35 cellular contexts compared by ENCODE assay signal in genomic region chr5:976849-977751, GRCh38. TPM values are rescaled to one million over a fixed set of nuclear protein-coding genes. Genes with fewer than 3 reads are reported as not detected.
DNase-seq lines count a peak whose midpoint lies in the region; ATAC-seq, FAIRE-seq and TF ChIP-seq lines count a peak whose summit lies in the region.
"Had no signal": no experiment of that assay in that cellular context is flagged by ENCODE, and none has a peak within 500 bp of the region (broad histone marks: within the 10 kb centered on the region; RNA-seq: fewer than 3 reads in every experiment).

No MANE protein-coding gene starts in this region.

- no peaks in the 10 kb centered on the region for H3K36me3 Mint-ChIP-seq in natural killer cell treated with Interleukin-12 subunit alpha and Interleukin-12 subunit beta and Interleukin-15 and Interleukin-18, amount 100 ng/mL, for 72 hours
- H3K36me3 Mint-ChIP-seq: activated CD4-positive, alpha-beta memory T cell treated with anti-CD3 and anti-CD28 coated beads for 36 hours; activated naive CD4-positive, alpha-beta T cell treated with anti-CD3 and anti-CD28 coated beads, Interleukin-2, amount 50 U/mL, for 24 hours; CD8-positive, alpha-beta memory T cell; mesothelial cell of epicardium had no signal

- H3K4me3 ChIP-seq in heart left ventricle = no peak overlapping the region
- no peak overlapping the region for H3K4me3 ChIP-seq in hepatocyte
- no peak overlapping the region for H3K4me3 ChIP-seq in kidney (ENCODE audit: low read length in 2 of 2)
- no peak overlapping the region for H3K4me3 ChIP-seq in GM23248
- H3K4me3 ChIP-seq: GM12878, thyroid gland had no signal

- intact Hi-C loops in heart left ventricle (cut with DNase I) = no loop called here
- intact Hi-C loops in Right ventricle myocardium inferior (cut with DNase I) = no loop called here
- intact Hi-C loops in kidney (cut with DNase I) = no loop called here

- in situ Hi-C loops in GM23248 (cut with MboI) = no loop called here

- ATAC-seq in heart left ventricle (peak in 2 of 4 donors; percentile 8 to 31), Right ventricle myocardium inferior (no peak), GM18909 (IDR thresholded peaks at IDR 0.05; ENCODE audit: poor library complexity, unreplicated experiment) (no peak)
- peak; percentile 26 to 40 for ATAC-seq in natural killer cell treated with Interleukin-12 subunit alpha and Interleukin-12 subunit beta and Interleukin-15 and Interleukin-18, amount 100 ng/mL, for 72 hours
- ATAC-seq: activated CD4-positive, CD25-positive, alpha-beta regulatory T cell treated with anti-CD3 and anti-CD28 coated beads, Interleukin-2, amount 50 U/mL, for 24 hours; activated T-helper 17 cell treated with anti-CD3 and anti-CD28 coated beads, Interleukin-2, amount 50 U/mL, for 72 hours; GM12878; left cardiac atrium; naive thymus-derived CD4-positive, alpha-beta T cell; PC-3; SK-N-SH treated with all-trans-retinoic acid at 6 μM for 48 hours had no signal

- no peaks in the 10 kb centered on the region for H3K9me3 Mint-ChIP-seq in natural killer cell treated with Interleukin-12 subunit alpha and Interleukin-12 subunit beta and Interleukin-15 and Interleukin-18, amount 100 ng/mL, for 72 hours
- H3K9me3 Mint-ChIP-seq: activated CD4-positive, alpha-beta memory T cell treated with anti-CD3 and anti-CD28 coated beads for 36 hours; activated naive CD4-positive, alpha-beta T cell treated with anti-CD3 and anti-CD28 coated beads, Interleukin-2, amount 50 U/mL, for 24 hours; activated T-helper 17 cell treated with anti-CD3 and anti-CD28 coated beads, Interleukin-2, amount 50 U/mL, for 72 hours; stimulated activated naive CD8-positive, alpha-beta T cell treated with anti-CD3 and anti-CD28 coated beads, Interleukin-15, Interleukin-2, amounts not matched to agents 100 ng/mL and 50 ng/mL, for 24 hours had no signal

- H3K27ac Mint-ChIP-seq in natural killer cell treated with Interleukin-12 subunit alpha and Interleukin-12 subunit beta and Interleukin-15 and Interleukin-18, amount 100 ng/mL, for 72 hours = no peak overlapping the region
- H3K27ac Mint-ChIP-seq: activated CD4-positive, alpha-beta memory T cell treated with anti-CD3 and anti-CD28 coated beads for 36 hours; activated naive CD4-positive, alpha-beta T cell treated with anti-CD3 and anti-CD28 coated beads, Interleukin-2, amount 50 U/mL, for 24 hours; activated T-helper 17 cell treated with anti-CD3 and anti-CD28 coated beads, Interleukin-2, amount 50 U/mL, for 72 hours; B cell; CD8-positive, alpha-beta memory T cell; mesothelial cell of epicardium; stimulated activated naive CD8-positive, alpha-beta T cell treated with anti-CD3 and anti-CD28 coated beads, Interleukin-15, Interleukin-2, amounts not matched to agents 100 ng/mL and 50 ng/mL, for 24 hours; T-helper 1 cell treated with Interleukin-12 subunit alpha and Interleukin-12 subunit beta and Interleukin-4 antibody, amounts not matched to agents 30 μg/mL and 1 μg/mL, for 36 hours had no signal

- H4K20me1 ChIP-seq in hepatocyte (ENCODE audit: insufficient read depth, poor library complexity, severe bottlenecking) (no peaks in the 10 kb centered on the region), GM23248 (ENCODE audit: insufficient read depth) (no peaks in the 10 kb centered on the region)

- no peak for FAIRE-seq in kidney (lab: Jason Lieb, UNC)
- FAIRE-seq: frontal cortex, GM12878, small intestine, TTC549 had no signal

- H3K4me3 Mint-ChIP-seq in natural killer cell treated with Interleukin-12 subunit alpha and Interleukin-12 subunit beta and Interleukin-15 and Interleukin-18, amount 100 ng/mL, for 72 hours = no peak overlapping the region
- H3K4me3 Mint-ChIP-seq: activated CD4-positive, alpha-beta memory T cell treated with anti-CD3 and anti-CD28 coated beads for 36 hours; activated naive CD4-positive, alpha-beta T cell treated with anti-CD3 and anti-CD28 coated beads, Interleukin-2, amount 50 U/mL, for 24 hours; activated T-helper 17 cell treated with anti-CD3 and anti-CD28 coated beads, Interleukin-2, amount 50 U/mL, for 72 hours; B cell; CD8-positive, alpha-beta memory T cell; mesothelial cell of epicardium; naive thymus-derived CD4-positive, alpha-beta T cell; stimulated activated naive CD8-positive, alpha-beta T cell treated with anti-CD3 and anti-CD28 coated beads, Interleukin-15, Interleukin-2, amounts not matched to agents 100 ng/mL and 50 ng/mL, for 24 hours; T-helper 1 cell treated with Interleukin-12 subunit alpha and Interleukin-12 subunit beta and Interleukin-4 antibody, amounts not matched to agents 30 μg/mL and 1 μg/mL, for 36 hours had no signal

- DNase-seq in heart left ventricle (peak in 3 of 5 donors; percentile 11 to 45 (median 21)), Right ventricle myocardium inferior (ENCODE audit: missing footprints) (no peak), hepatocyte (ENCODE audit: low spot score) (peak; percentile 3), ureter (ENCODE audit: low spot score) (peak; percentile 36), kidney (no peak), GM23248 (no peak)
- DNase-seq in natural killer cell treated with Interleukin-12 subunit alpha and Interleukin-12 subunit beta and Interleukin-15 and Interleukin-18, amount 100 ng/mL, for 72 hours (ENCODE audit: low spot score) = no peak
- DNase-seq: activated CD4-positive, alpha-beta memory T cell treated with anti-CD3 and anti-CD28 coated beads for 36 hours; activated CD8-positive, alpha-beta memory T cell treated with anti-CD3 and anti-CD28 coated beads, Interleukin-2, amount 50 U/mL, for 48 hours; amniotic stem cell; brain microvascular endothelial cell; CD8-positive, alpha-beta memory T cell; KG1; left cardiac atrium; naive thymus-derived CD4-positive, alpha-beta T cell; NCI-H1105; NCI-H187 treated with DMSO at 0.1 percent for 48 hours; NCI-H526; occipital lobe; PC-3; small intestine; thyroid gland had no signal

- H3F3A ChIP-seq in GM23248 (ENCODE audit: insufficient read depth) = peaks cover 10% of the 10 kb centered on the region

- H3K27ac ChIP-seq in heart left ventricle = no peak overlapping the region
- no peak overlapping the region for H3K27ac ChIP-seq in hepatocyte
- H3K27ac ChIP-seq in kidney (ENCODE audit: low read depth in 2 of 2, low read length in 2 of 2) = no peak overlapping the region
- H3K27ac ChIP-seq in GM23248 = no peak overlapping the region
- H3K27ac ChIP-seq: brain microvascular endothelial cell, HL-60, thyroid gland had no signal

- H2AFZ ChIP-seq in hepatocyte (no peak overlapping the region), GM23248 (no peak overlapping the region)

- no peaks in the 10 kb centered on the region for H3K79me2 ChIP-seq in hepatocyte
- no peaks in the 10 kb centered on the region for H3K79me2 ChIP-seq in GM23248 (ENCODE audit: insufficient read depth)

- peaks cover 11 to 12% of the 10 kb centered on the region in 2 donors for H3K27me3 Mint-ChIP-seq in natural killer cell treated with Interleukin-12 subunit alpha and Interleukin-12 subunit beta and Interleukin-15 and Interleukin-18, amount 100 ng/mL, for 72 hours
- H3K27me3 Mint-ChIP-seq: stimulated activated naive CD8-positive, alpha-beta T cell treated with anti-CD3 and anti-CD28 coated beads, Interleukin-15, Interleukin-2, amounts not matched to agents 100 ng/mL and 50 ng/mL, for 24 hours had no signal

- no peaks in the 10 kb centered on the region for H3K36me3 ChIP-seq in heart left ventricle
- H3K36me3 ChIP-seq in hepatocyte (replicated peaks; ENCODE audit: insufficient read depth, low read depth) = no peaks in the 10 kb centered on the region
- no peaks in the 10 kb centered on the region for H3K36me3 ChIP-seq in kidney (ENCODE audit: control insufficient read depth in 1 of 2, insufficient read depth in 2 of 2, low read length in 2 of 2)
- no peaks in the 10 kb centered on the region for H3K36me3 ChIP-seq in GM23248 (ENCODE audit: low read depth)
- H3K36me3 ChIP-seq: brain microvascular endothelial cell, thyroid gland had no signal

- peaks cover 0 to 2% of the 10 kb centered on the region in 2 donors for H3K4me1 Mint-ChIP-seq in natural killer cell treated with Interleukin-12 subunit alpha and Interleukin-12 subunit beta and Interleukin-15 and Interleukin-18, amount 100 ng/mL, for 72 hours (ENCODE audit: low read depth in 2 of 2)
- H3K4me1 Mint-ChIP-seq: activated naive CD4-positive, alpha-beta T cell treated with anti-CD3 and anti-CD28 coated beads, Interleukin-2, amount 50 U/mL, for 24 hours; activated T-helper 17 cell treated with anti-CD3 and anti-CD28 coated beads, Interleukin-2, amount 50 U/mL, for 72 hours; B cell; CD8-positive, alpha-beta memory T cell had no signal

- H3K9me2 ChIP-seq in hepatocyte (replicated peaks; ENCODE audit: insufficient read depth) = no peaks in the 10 kb centered on the region
- H3K9me2 ChIP-seq in GM23248 (ENCODE audit: insufficient read depth) = no peaks in the 10 kb centered on the region

- H3K27me3 ChIP-seq in heart left ventricle = no peaks in the 10 kb centered on the region
- H3K27me3 ChIP-seq in hepatocyte = no peaks in the 10 kb centered on the region
- peaks cover 17% of the 10 kb centered on the region for H3K27me3 ChIP-seq in GM23248 (replicated peaks; ENCODE audit: insufficient read depth)
- H3K27me3 ChIP-seq: thyroid gland had no signal

- TF ChIP-seq POLR2A in heart left ventricle (IDR thresholded peaks at IDR 0.05) = no peak

- WGBS in heart left ventricle, 4 donors = 86 to 93% (median 91%) methylated on average over 9 to 29 of the region's 29 CpGs
- 95% methylated on average over 27 of the region's 29 CpGs for WGBS in hepatocyte (ENCODE audit: low lambda C conversion rate, missing lambda C conversion rate)
- 83 to 86% methylated on average over 27 to 28 of the region's 29 CpGs for WGBS in GM23248 (ENCODE audit: low coverage in 1 of 2, low lambda C conversion rate in 2 of 2, missing lambda C conversion rate in 2 of 2), 2 experiments

- H3K4me2 ChIP-seq in hepatocyte (no peak overlapping the region), GM23248 (ENCODE audit: unreplicated experiment) (no peak overlapping the region)

- H3K9ac ChIP-seq in kidney (ENCODE audit: low read length in 2 of 2) (no peak overlapping the region), GM23248 (no peak overlapping the region)

- peaks cover 0 to 3% (median 0%) of the 10 kb centered on the region in 12 donors for H3K9me3 ChIP-seq in heart left ventricle
- no peaks in the 10 kb centered on the region for H3K9me3 ChIP-seq in hepatocyte (ENCODE audit: low read depth)
- H3K9me3 ChIP-seq in kidney (ENCODE audit: control insufficient read depth in 1 of 2, low read length in 2 of 2) = no peaks in the 10 kb centered on the region
- H3K9me3 ChIP-seq in GM23248 (ENCODE audit: low read depth) = no peaks in the 10 kb centered on the region
- H3K9me3 ChIP-seq: thyroid gland had no signal

- H3K4me1 ChIP-seq in heart left ventricle (peaks cover 0 to 19% (median 0%) of the 10 kb centered on the region in 12 donors), hepatocyte (ENCODE audit: insufficient read depth) (peaks cover 3% of the 10 kb centered on the region), kidney (ENCODE audit: control insufficient read depth in 1 of 2, insufficient read depth in 1 of 2, low read depth in 1 of 2, low read length in 2 of 2) (peaks cover 0 to 3% of the 10 kb centered on the region in 2 donors), GM23248 (ENCODE audit: insufficient read depth) (peaks cover 10% of the 10 kb centered on the region)
- H3K4me1 ChIP-seq: thyroid gland had no signal

- no peak for TF ChIP-seq CTCF in heart left ventricle (IDR thresholded peaks at IDR 0.05)
- no peak for TF ChIP-seq CTCF in hepatocyte (IDR thresholded peaks at IDR 0.05; ENCODE audit: poor library complexity)
- no peak for TF ChIP-seq CTCF in kidney (IDR thresholded peaks at IDR 0.05; ENCODE audit: borderline replicate concordance, extremely low read depth, insufficient read depth)

RNA-seq across cellular contexts. Expression of gene NKD2, which starts 31.5 kb away (rescaled TPM):
- 1 to 10 TPM in 6 of 9 donors, under 1 TPM in 3; 0.56 to 3.9 (median 1.6) TPM for total RNA-seq in heart left ventricle
- 1 to 10 TPM; 2.6 to 6.6 TPM for polyA plus RNA-seq in heart left ventricle
- total RNA-seq in Right ventricle myocardium inferior = 4.4 TPM
- total RNA-seq in hepatocyte = 1.4 and 2.0 TPM in 2 replicates
- 9.1 and 10.1 TPM in 2 replicates for polyA plus RNA-seq in hepatocyte
- total RNA-seq in natural killer cell treated with Interleukin-12 subunit alpha and Interleukin-12 subunit beta and Interleukin-15 and Interleukin-18, amount 100 ng/mL, for 72 hours = under 1 TPM in 1 of 2 donors, not detected in 1; 0.53 TPM
- total RNA-seq in ureter = 14.2 TPM
- 14.1 TPM for total RNA-seq in kidney
- polyA plus RNA-seq in kidney (ENCODE audit: insufficient read depth, low read depth, low replicate concordance) = 7.9 TPM
- total RNA-seq in GM23248 (2014; rRNA removed; shearing (Covaris generic)) = not detected in 2 replicates
- polyA plus RNA-seq in GM23248 (2016; fragmentation: Nextera tagmentation; extraction: Ambion mirVana) = not detected in 2 replicates
- polyA plus RNA-seq: CD8-positive, alpha-beta memory T cell; naive thymus-derived CD4-positive, alpha-beta T cell had no signal

Comparison
In these comparisons a context has a peak if more than half of its experiments do, and no peak if none do; other contexts are left out.
1. DNase-seq: peak in heart left ventricle (3 of 5), hepatocyte (single experiment) and ureter (single experiment); none in Right ventricle myocardium inferior (single experiment), natural killer cell treated with Interleukin-12 subunit alpha and Interleukin-12 subunit beta and Interleukin-15 and Interleukin-18, amount 100 ng/mL, for 72 hours (single experiment), kidney (single experiment) and GM23248 (single experiment).
2. ATAC-seq: peak in natural killer cell treated with Interleukin-12 subunit alpha and Interleukin-12 subunit beta and Interleukin-15 and Interleukin-18, amount 100 ng/mL, for 72 hours (2 of 2); none in Right ventricle myocardium inferior (single experiment) and GM18909 (single experiment).